3 cellular contexts compared by ENCODE assay signal in genomic region chr2:46256563-46257142, GRCh38.
TF ChIP-seq lines count a peak whose summit lies in the region.

No MANE protein-coding gene starts in this region.

TF ChIP-seq in liver, 16 proteins besides CTCF, POLR2A, EP300 and RAD21:
- TF ChIP-seq HNF4G (IDR thresholded peaks at IDR 0.05) (no peak), JUND (IDR thresholded peaks at IDR 0.05) (no peak), FOXA2 (IDR thresholded peaks at IDR 0.05) (no peak), MAX (IDR thresholded peaks at IDR 0.05) (no peak), NR2F2 (IDR thresholded peaks at IDR 0.05) (peak; percentile 14)

TF ChIP-seq in HepG2, 621 proteins besides CTCF, POLR2A, EP300 and RAD21:
- TF ChIP-seq ZBTB34 (CRISPR knock-in tag; IDR thresholded peaks at IDR 0.05) (no peak), ZNF136 (CRISPR knock-in tag; IDR thresholded peaks at IDR 0.05; ENCODE audit: low read depth) (no peak), JARID2 (CRISPR knock-in tag; IDR thresholded peaks at IDR 0.05; ENCODE audit: insufficient replicate concordance) (no peak), TRIM22 (IDR thresholded peaks at IDR 0.05) (no peak), LBX2 (CRISPR knock-in tag; IDR thresholded peaks at IDR 0.05; ENCODE audit: borderline replicate concordance) (no peak), BRCA1 (CRISPR knock-in tag; IDR thresholded peaks at IDR 0.05) (no peak), ATF4 (CRISPR knock-in tag; IDR thresholded peaks at IDR 0.05) (no peak), ZKSCAN5 (CRISPR knock-in tag; IDR thresholded peaks at IDR 0.05) (no peak), ZNF563 (CRISPR knock-in tag; IDR thresholded peaks at IDR 0.05) (no peak), KLF13 (CRISPR knock-in tag; IDR thresholded peaks at IDR 0.05) (no peak)

TF ChIP-seq in K562, 482 proteins besides CTCF, POLR2A, EP300 and RAD21 (continues in another document):
- TF ChIP-seq ZNF143 (CRISPR knock-in tag; IDR thresholded peaks at IDR 0.05) (no peak), THRB (CRISPR knock-in tag; conservative IDR thresholded peaks at IDR 0.05) (no peak), SMARCE1 (IDR thresholded peaks at IDR 0.05) (peak; percentile 49; the same call in 1 of the 2 replicates), ELF4 (CRISPR knock-in tag; IDR thresholded peaks at IDR 0.05) (peak; percentile 41; the same call in 1 of the 2 replicates), ARID1B (IDR thresholded peaks at IDR 0.05) (peak; percentile 56), ELF2 (CRISPR knock-in tag; IDR thresholded peaks at IDR 0.05) (0 out of 2 replicates have a peak, but pooled peaks have one; percentile 17), ATF1 (CRISPR knock-in tag; IDR thresholded peaks at IDR 0.05) (no peak), ATF1 (tag; IDR thresholded peaks at IDR 0.05) (peak; percentile 57), TBP (optimal IDR thresholded peaks at IDR 0.05; ENCODE audit: low read depth, low read length) (peak; percentile 25), CBFA2T3 (IDR thresholded peaks at IDR 0.05) (peak; percentile 46), SMARCA4 (IDR thresholded peaks at IDR 0.05) (peak; percentile 64), ZBTB40 (IDR thresholded peaks at IDR 0.05) (peak; percentile 68), ZBTB40 (CRISPR knock-in tag; IDR thresholded peaks at IDR 0.05) (no peak), CGGBP1 (CRISPR knock-in tag; IDR thresholded peaks at IDR 0.05) (no peak), CREM (IDR thresholded peaks at IDR 0.05; ENCODE audit: low read depth) (peak; percentile 80), NR2C1 (IDR thresholded peaks at IDR 0.05) (no peak; the same call in 1 of the 2 replicates), NR2C1 (tag; IDR thresholded peaks at IDR 0.05) (no peak), ATF7 (IDR thresholded peaks at IDR 0.05) (0 out of 2 replicates have a peak, but pooled peaks have one; percentile 22), RAD51 (IDR thresholded peaks at IDR 0.05; ENCODE audit: borderline replicate concordance, low read depth) (peak; percentile 72), NFE2 (IDR thresholded peaks at IDR 0.05; ENCODE audit: low read depth) (no peak), MNT (conservative IDR thresholded peaks at IDR 0.05) (peak in 1 of 2 experiments; percentile 65; a peak in 1 of 4 replicates), GABPA (tag; conservative IDR thresholded peaks at IDR 0.05; ENCODE audit: low read depth) (peak; percentile 77), CBFA2T2 (conservative IDR thresholded peaks at IDR 0.05) (peak; percentile 35; the same call in 1 of the 2 replicates), USF2 (CRISPR knock-in tag; IDR thresholded peaks at IDR 0.05) (peak; percentile 76), EP400 (IDR thresholded peaks at IDR 0.05) (0 out of 2 replicates have a peak, but pooled peaks have one; percentile 45), DPF2 (IDR thresholded peaks at IDR 0.05) (peak; percentile 50; the same call in 1 of the 2 replicates), NCOA6 (IDR thresholded peaks at IDR 0.05) (no peak), NFRKB (IDR thresholded peaks at IDR 0.05; ENCODE audit: low read depth) (peak; percentile 73), SOX6 (IDR thresholded peaks at IDR 0.05) (peak; percentile 49; the same call in 1 of the 2 replicates), ZNF263 (CRISPR knock-in tag; IDR thresholded peaks at IDR 0.05; ENCODE audit: borderline replicate concordance) (peak; percentile 49; the same call in 1 of the 2 replicates), ID3 (CRISPR knock-in tag; IDR thresholded peaks at IDR 0.05) (no peak), ID3 (tag; IDR thresholded peaks at IDR 0.05) (peak; percentile 78), TAL1 (IDR thresholded peaks at IDR 0.05) (0 out of 2 replicates have a peak, but pooled peaks have one; percentile 9), NR2C2 (CRISPR knock-in tag; IDR thresholded peaks at IDR 0.05) (no peak), NR2C2 (tag; IDR thresholded peaks at IDR 0.05) (peak; percentile 33; the same call in 1 of the 2 replicates), PHF8 (IDR thresholded peaks at IDR 0.05; ENCODE audit: borderline replicate concordance, low read length) (peak; percentile 47; the same call in 1 of the 2 replicates), ARNT (IDR thresholded peaks at IDR 0.05) (0 out of 4 replicates have a peak, but pooled peaks of 1 of the 2 experiments have one; percentile 49), HBP1 (CRISPR knock-in tag; IDR thresholded peaks at IDR 0.05) (0 out of 2 replicates have a peak, but pooled peaks have one; percentile 13), PURB (CRISPR knock-in tag; IDR thresholded peaks at IDR 0.05; ENCODE audit: low read depth) (no peak), DIDO1 (tag; IDR thresholded peaks at IDR 0.05; ENCODE audit: low read depth) (peak; percentile 14; the same call in 1 of the 2 replicates), ZBTB11 (CRISPR knock-in tag; IDR thresholded peaks at IDR 0.05) (peak in 1 of 3 experiments; percentile 48; a peak in 2 of 6 replicates), SRF (CRISPR knock-in tag; IDR thresholded peaks at IDR 0.05) (no peak), SNRNP70 (optimal IDR thresholded peaks at IDR 0.05; ENCODE audit: low read depth, low read length) (no peak), L3MBTL2 (IDR thresholded peaks at IDR 0.05) (peak; percentile 77)
